ENCODE assay signal across 10 cellular contexts in genomic region chr1:110872366-110872744, GRCh38. TPM values are rescaled to one million over a fixed set of nuclear protein-coding genes. Genes with fewer than 3 reads are reported as not detected.
DNase-seq lines count a peak whose midpoint lies in the region; ATAC-seq, FAIRE-seq and TF ChIP-seq lines count a peak whose summit lies in the region.
"Had no signal": no experiment of that assay in that cellular context is flagged by ENCODE, and none has a peak within 500 bp of the region (broad histone marks: within the 10 kb centered on the region; RNA-seq: fewer than 3 reads in every experiment).

No MANE protein-coding gene starts in this region.

- RAD21 ChIA-PET in GM12878 (lab: Charles Lee; ENCODE audit: unreplicated experiment): interaction anchor here (0.7 to 4.3 kb wide), 11 partner anchors 12 to 738 kb away, joined by 3 to 28 read pairs (median 4); no protein-coding TSS in a partner anchor

- H3K4me1 Mint-ChIP-seq in activated CD8-positive, alpha-beta memory T cell treated with anti-CD3 and anti-CD28 coated beads, Interleukin-2, amount 10 ng/mL, durations not matched to agents 7 days and 5 days: peaks cover 28% of the 10 kb centered on the region

- no peak overlapping the region; the same call in 1 of the 2 replicates for H2AFZ ChIP-seq in GM12878 (ENCODE audit: control insufficient read depth, low read depth, low read length)
- H2AFZ ChIP-seq in hepatocyte: no peak overlapping the region

- FAIRE-seq in GM12878 (lab: Jason Lieb, UNC): no peak

- no peaks in the 10 kb centered on the region for H3K9me2 ChIP-seq in hepatocyte (replicated peaks; ENCODE audit: insufficient read depth)

- TF ChIP-seq EP300 in GM12878 (IDR thresholded peaks at IDR 0.05; ENCODE audit: borderline replicate concordance in 1 of 2, control insufficient read depth in 1 of 2, low read depth in 2 of 2, low read length in 2 of 2): peak; percentile 20 to 64; a peak in 1 of 4 replicates

- POLR2A ChIA-PET in GM12878 (lab: Charles Lee): interaction anchor here (0.9 to 2.2 kb wide), 9 partner anchors 7 to 351 kb away, joined by 3 to 11 read pairs (median 4); partner anchors contain the start of genes CEPT1, DRAM2 and LRIF1

- H3K79me2 ChIP-seq in GM12878 (ENCODE audit: control insufficient read depth, insufficient read depth, low read length) (peaks cover 72% of the 10 kb centered on the region), hepatocyte (no peaks in the 10 kb centered on the region)

- H3K27me3 Mint-ChIP-seq in activated CD8-positive, alpha-beta memory T cell treated with anti-CD3 and anti-CD28 coated beads, Interleukin-2, amount 10 ng/mL, durations not matched to agents 7 days and 5 days: no peaks in the 10 kb centered on the region

- peaks cover 0 to 10% of the 10 kb centered on the region in 2 experiments; a peak in 1 of 4 replicates for H3K36me3 ChIP-seq in GM12878 (ENCODE audit: control insufficient read depth in 2 of 2, insufficient read depth in 2 of 2, low read length in 1 of 2)
- H3K36me3 ChIP-seq in hepatocyte (replicated peaks; ENCODE audit: insufficient read depth, low read depth): no peaks in the 10 kb centered on the region

- CTCF ChIA-PET in activated CD8-positive, alpha-beta memory T cell treated with anti-CD3 and anti-CD28 coated beads, Interleukin-2, amount 10 ng/mL, durations not matched to agents 7 days and 5 days (lab: Charles Lee): interaction anchor here (1.0 to 3.5 kb wide), 7 partner anchors 21 to 351 kb away, joined by 3 to 17 read pairs (median 4); partner anchors contain the start of gene KCNA3
- CTCF ChIA-PET in GM12878 (lab: Yijun Ruan, JAX): interaction anchor here (0.9 to 2.6 kb wide), 7 partner anchors 43 to 342 kb away, joined by 3 to 10 read pairs (median 3); no protein-coding TSS in a partner anchor

- BruUV-seq in GM12878 (replicated peaks; lab: Mats Ljungman, UMichigan): TSS peak; percentile 95

- H3K4me1 ChIP-seq in GM12878 (ENCODE audit: control insufficient read depth, insufficient read depth, low read length): peaks cover 6% of the 10 kb centered on the region; the same call in 1 of the 2 replicates
- no peaks in the 10 kb centered on the region for H3K4me1 ChIP-seq in hepatocyte (ENCODE audit: insufficient read depth)

- DNase-seq in activated CD8-positive, alpha-beta memory T cell treated with anti-CD3 and anti-CD28 coated beads, Interleukin-2, amount 10 ng/mL, durations not matched to agents 7 days and 5 days: no peak
- no peak for DNase-seq in activated CD8-positive, alpha-beta memory T cell treated with anti-CD3 and anti-CD28 coated beads, Interleukin-2, amount 50 U/mL, for 48 hours
- DNase-seq in GM12878 (ENCODE audit: low read depth, low spot score): peak; percentile 78
- DNase-seq in substantia nigra (lab: John Stamatoyannopoulos, UW): no peak
- no peak for DNase-seq in hepatocyte (ENCODE audit: low spot score)
- DNase-seq: NCI-H1436 treated with DMSO at 0.1 percent for 48 hours had no signal

- H3K27me3 ChIP-seq in GM12878 (replicated peaks in 1 of 2; ENCODE audit: control insufficient read depth in 2 of 2, insufficient read depth in 2 of 2, low read length in 1 of 2) (no peaks in the 10 kb centered on the region), hepatocyte (no peaks in the 10 kb centered on the region)

- SMC1A ChIA-PET in GM12878 (lab: Charles Lee; ENCODE audit: uncharacterized antibody, unreplicated experiment): interaction anchor here (0.6 to 3.5 kb wide), 10 partner anchors 16 to 434 kb away, joined by 3 to 27 read pairs (median 3); no protein-coding TSS in a partner anchor

- H3K27ac ChIP-seq in GM12878 (ENCODE audit: control insufficient read depth, insufficient read depth) (peak overlapping the region; percentile 98), substantia nigra (ENCODE audit: low read depth, low read length, poor library complexity, severe bottlenecking) (peak overlapping the region; percentile 56), hepatocyte (no peak overlapping the region)

- in situ Hi-C loops in GM12878 (cut with MboI): no loop called here

- peak overlapping the region; percentile 88 for H3K4me3 ChIP-seq in GM12878
- H3K4me3 ChIP-seq in hepatocyte: no peak overlapping the region

- peak overlapping the region; percentile 92 for H3K27ac Mint-ChIP-seq in activated CD8-positive, alpha-beta memory T cell treated with anti-CD3 and anti-CD28 coated beads, Interleukin-2, amount 10 ng/mL, durations not matched to agents 7 days and 5 days

- peaks cover 42% of the 10 kb centered on the region for H3K36me3 Mint-ChIP-seq in activated CD8-positive, alpha-beta memory T cell treated with anti-CD3 and anti-CD28 coated beads, Interleukin-2, amount 10 ng/mL, durations not matched to agents 7 days and 5 days

- no peaks in the 10 kb centered on the region for H4K20me1 ChIP-seq in GM12878 (ENCODE audit: control insufficient read depth, insufficient read depth)
- no peaks in the 10 kb centered on the region for H4K20me1 ChIP-seq in hepatocyte (ENCODE audit: insufficient read depth, poor library complexity, severe bottlenecking)

- TF ChIP-seq POLR2A in GM12878 (IDR thresholded peaks at IDR 0.05; ENCODE audit: low read depth, low read length): no peak

- peak overlapping the region; percentile 89 for H3K9ac ChIP-seq in GM12878 (ENCODE audit: control insufficient read depth, insufficient read depth, low read length)

- no peak for TF ChIP-seq RAD21 in GM12878 (IDR thresholded peaks at IDR 0.05; ENCODE audit: insufficient read depth, low read depth, low read length)

- peaks cover 8% of the 10 kb centered on the region for H3K9me3 Mint-ChIP-seq in activated CD8-positive, alpha-beta memory T cell treated with anti-CD3 and anti-CD28 coated beads, Interleukin-2, amount 10 ng/mL, durations not matched to agents 7 days and 5 days (ENCODE audit: low read depth)

- peak overlapping the region; percentile 92 for H3K4me3 Mint-ChIP-seq in activated CD8-positive, alpha-beta memory T cell treated with anti-CD3 and anti-CD28 coated beads, Interleukin-2, amount 10 ng/mL, durations not matched to agents 7 days and 5 days

- TF ChIP-seq CTCF in GM12878 (IDR thresholded peaks at IDR 0.05 in 2 of 3, conservative IDR thresholded peaks at IDR 0.05 in 1 of 3; ENCODE audit: control insufficient read depth in 2 of 3, extremely low read depth in 1 of 3, insufficient read depth in 1 of 3, low read depth in 3 of 3, low read length in 3 of 3) (no peak), hepatocyte (IDR thresholded peaks at IDR 0.05; ENCODE audit: poor library complexity) (no peak)

- no peaks in the 10 kb centered on the region; the same call in 1 of the 3 replicates for H3K9me3 ChIP-seq in GM12878 (replicated peaks; ENCODE audit: control insufficient read depth, insufficient read depth, low read length)
- no peaks in the 10 kb centered on the region for H3K9me3 ChIP-seq in hepatocyte (ENCODE audit: low read depth)

- ATAC-seq in activated CD8-positive, alpha-beta memory T cell treated with anti-CD3 and anti-CD28 coated beads, Interleukin-2, amount 10 ng/mL, durations not matched to agents 7 days and 5 days: no peak
- peak; percentile 40 for ATAC-seq in HG03378 (IDR thresholded peaks at IDR 0.05; ENCODE audit: unreplicated experiment)
- peak; percentile 62 for ATAC-seq in GM12878
- no peak for ATAC-seq in GM21526 (IDR thresholded peaks at IDR 0.05; ENCODE audit: low FRiP score, unreplicated experiment)
- ATAC-seq in HG03097 (IDR thresholded peaks at IDR 0.05; ENCODE audit: low FRiP score, unreplicated experiment): no peak

- H3K4me2 ChIP-seq in GM12878 (ENCODE audit: control insufficient read depth, insufficient read depth): peak overlapping the region; percentile 77
- no peak overlapping the region for H3K4me2 ChIP-seq in hepatocyte

- intact Hi-C loops in GM12878 (cut with micrococcal nuclease; ENCODE audit: unreplicated experiment): loop anchor here (5.0 to 10.0 kb wide), 5 partner anchors 85 to 345 kb away; partner anchors contain the start of genes CEPT1, DENND2D and DRAM2

- WGBS in GM12878 (ENCODE audit: insufficient coverage, insufficient replicate concordance, low lambda C conversion rate, missing lambda C conversion rate): 0% methylated on average over 2 of the region's 2 CpGs
- WGBS in hepatocyte (ENCODE audit: low lambda C conversion rate, missing lambda C conversion rate): 83% methylated on average over 2 of the region's 2 CpGs

TF ChIP-seq in GM12878, 131 proteins besides CTCF, POLR2A, EP300 and RAD21 (continues in another document):
- TF ChIP-seq YY1 (IDR thresholded peaks at IDR 0.05; ENCODE audit: low read depth, low read length) (peak; percentile 28; the same call in 1 of the 2 replicates), TARDBP (IDR thresholded peaks at IDR 0.05; ENCODE audit: borderline replicate concordance) (no peak), IKZF1 (conservative IDR thresholded peaks at IDR 0.05) (peak; percentile 36; the same call in 1 of the 2 replicates), CHD4 (IDR thresholded peaks at IDR 0.05) (no peak)

RNA-seq across cellular contexts. Expression of gene CD53, which starts 0.6 kb away (rescaled TPM):
- 100 to 1,000 TPM; 403 to 439 TPM for total RNA-seq in activated CD8-positive, alpha-beta memory T cell treated with anti-CD3 and anti-CD28 coated beads, Interleukin-2, amount 10 ng/mL, durations not matched to agents 7 days and 5 days
- total RNA-seq in GM12878 (2013; cell fraction: nucleolus; rRNA removed): 862 and 874 TPM in 2 replicates
- 496 and 596 TPM in 2 replicates for total RNA-seq in GM12878 (2014; rRNA removed)
- 486 and 494 TPM in 2 replicates for total RNA-seq in GM12878 (2014; rRNA removed; fragmentation: Illumina TruSeq; extraction: Trizol)
- total RNA-seq in GM12878 (2021): 350 and 358 TPM in 2 replicates
- 487 TPM for polyA plus RNA-seq in GM12878 (2011; ENCODE audit: low read depth)
- 1,389 and 1,504 TPM in 2 replicates for polyA plus RNA-seq in GM12878 (2011; rRNA removed)
- polyA plus RNA-seq in GM12878 (2011; cell fraction: cytosol; rRNA removed): 1,163 and 1,224 TPM in 2 replicates
- 767 and 909 TPM in 2 replicates for polyA plus RNA-seq in GM12878 (2011; cell fraction: nucleus; rRNA removed)
- polyA plus RNA-seq in GM12878 (2012): 427 and 537 TPM in 2 replicates
- polyA plus RNA-seq in GM12878 (2014; fragmentation: Illumina TruSeq; extraction: Trizol): 647 and 743 TPM in 2 replicates
- polyA plus RNA-seq in GM12878 (2014; fragmentation: Nextera tagmentation; extraction: Ambion mirVana): 100 to 1,000 TPM; 698 to 917 TPM
- polyA plus RNA-seq in GM12878 (2014; rRNA removed): 486 and 579 TPM in 2 replicates
- polyA plus RNA-seq in GM12878 (2016; fragmentation: Nextera tagmentation; extraction: Ambion mirVana): 100 to 1,000 TPM; 393 to 399 TPM
- 1,122 and 1,341 TPM in 2 replicates for polyA minus RNA-seq in GM12878 (2011; rRNA and poly(A)+ RNA removed)
- 158 and 198 TPM in 2 replicates for polyA minus RNA-seq in GM12878 (2011; cell fraction: cytosol; rRNA and poly(A)+ RNA removed)
- polyA minus RNA-seq in GM12878 (2011; cell fraction: nucleus; rRNA and poly(A)+ RNA removed): 173 and 197 TPM in 2 replicates
- total RNA-seq in hepatocyte: 1.4 and 2.6 TPM in 2 replicates
- 0.79 and 2.1 TPM in 2 replicates for polyA plus RNA-seq in hepatocyte
- polyA plus RNA-seq: AG04450 had no signal

Comparison
In these comparisons a context has a peak if more than half of its experiments do, and no peak if none do; other contexts are left out.
1. ATAC-seq: peak in HG03378 (single experiment) and GM12878 (single experiment); none in activated CD8-positive, alpha-beta memory T cell treated with anti-CD3 and anti-CD28 coated beads, Interleukin-2, amount 10 ng/mL, durations not matched to agents 7 days and 5 days (single experiment), GM21526 (single experiment) and HG03097 (single experiment).
2. RNA of gene CD53, which starts 0.6 kb away (total RNA-seq): 350 to 874 TPM in GM12878 and 403 to 439 TPM in activated CD8-positive, alpha-beta memory T cell treated with anti-CD3 and anti-CD28 coated beads, Interleukin-2, amount 10 ng/mL, durations not matched to agents 7 days and 5 days; 1.4 to 2.6 TPM in hepatocyte; every median in the first group is over 10 times any median in the second.